In genomic region chr5:74393943-74394342, GRCh38 we compare ENCODE assay signal across 17 cellular contexts.
"Had no signal": no experiment of that assay in that cellular context is flagged by ENCODE, and none has a peak within 500 bp of the region (broad histone marks: within the 10 kb centered on the region; RNA-seq: fewer than 3 reads in every experiment).

No MANE protein-coding gene starts in this region.

- H3K4me2 ChIP-seq: neural progenitor cell had no signal

- DNase-seq: effector memory CD4-positive, alpha-beta T cell; hippocampal formation; left colon; left ventricle myocardium superior; natural killer cell; occipital lobe; pancreas; right cardiac atrium; stimulated activated CD4-positive, alpha-beta T cell treated with anti-CD3 and anti-CD28 coated beads, Interleukin-4, amount 100 ng/mL, for 24 hours; stimulated activated naive CD8-positive, alpha-beta T cell treated with anti-CD3 and anti-CD28 coated beads, Interleukin-15, amount 100 ng/mL, for 72 hours; testis had no signal

- ATAC-seq: stimulated activated memory B cell treated with anti-CD40 and anti-IgM and Interleukin-4, amounts not matched to agents 10 μg/mL and 1 μg/mL and 100 μg/mL, for 72 hours; stimulated activated naive CD8-positive, alpha-beta T cell treated with anti-CD3 and anti-CD28 coated beads, Interleukin-15, amount 100 ng/mL, for 72 hours had no signal

- H3K27ac ChIP-seq: esophagus muscularis mucosa, neural progenitor cell, testis, tibial nerve had no signal

- FAIRE-seq: endometrium, pancreas had no signal

- H3K4me1 ChIP-seq: esophagus muscularis mucosa, testis, tibial nerve had no signal

- H3K36me3 ChIP-seq: esophagus muscularis mucosa, neural progenitor cell, pancreas, tibial nerve had no signal

- H3K9ac ChIP-seq: neural progenitor cell had no signal

- H3K9me3 ChIP-seq: esophagus muscularis mucosa, pancreas, testis, tibial nerve had no signal

- H3K4me3 ChIP-seq: esophagus muscularis mucosa, lung, neural progenitor cell, pancreas, testis, tibial nerve had no signal

- H3K27me3 ChIP-seq: esophagus muscularis mucosa, neural progenitor cell, pancreas, testis, tibial nerve had no signal
